Comparison of ENCODE assay signal across 8 cellular contexts in the genomic region with DNA sequence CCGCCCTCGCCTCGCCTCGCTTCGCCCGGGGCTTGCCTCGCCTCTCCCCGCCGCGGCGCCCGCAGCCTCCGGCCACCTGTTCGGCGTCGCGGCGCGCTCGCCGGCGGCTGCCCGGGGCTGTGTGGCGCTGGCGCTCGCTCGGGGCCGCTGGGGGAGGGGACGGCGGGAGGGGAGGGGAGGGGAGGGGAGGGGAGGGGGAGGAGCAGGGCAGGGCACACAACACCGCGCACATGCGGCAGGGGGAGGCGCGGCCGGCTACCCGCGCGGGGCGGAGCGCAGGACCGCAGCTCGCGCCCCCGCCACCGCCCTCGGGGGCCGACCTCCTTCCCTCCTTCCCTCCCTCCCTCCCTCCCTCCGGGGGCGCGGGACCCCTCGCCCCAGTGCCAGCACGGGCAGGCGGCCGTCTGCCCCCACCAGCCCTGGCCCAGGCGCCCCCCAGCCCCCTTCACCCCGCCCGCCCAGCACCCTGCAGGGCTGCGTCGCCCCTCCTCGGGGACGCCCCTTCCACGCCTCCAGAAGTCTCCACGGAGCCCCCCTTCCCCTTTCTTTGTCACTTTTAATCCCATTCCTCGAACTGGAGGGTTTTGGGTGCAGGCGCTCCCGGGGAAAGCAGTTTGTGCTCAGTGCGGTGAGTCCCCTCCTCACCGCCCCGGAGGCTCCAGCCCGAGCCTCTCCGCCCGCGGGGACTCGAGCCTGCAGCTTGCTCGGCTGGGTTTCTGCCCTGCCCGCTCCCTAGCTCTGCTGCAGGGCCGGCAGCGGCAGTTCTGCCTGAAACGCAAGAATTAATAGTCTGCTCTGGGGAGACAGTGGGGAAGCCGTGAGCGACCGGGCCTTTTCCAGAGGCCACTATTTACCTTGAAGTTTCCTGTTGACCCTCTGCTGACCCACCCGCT. TPM values are rescaled to one million over a fixed set of nuclear protein-coding genes. Genes with fewer than 3 reads are reported as not detected.
DNase-seq lines count a peak whose midpoint lies in the region; ATAC-seq, FAIRE-seq and TF ChIP-seq lines count a peak whose summit lies in the region.

Gene PARD3, minus strand, starts transcription at position 123 of the 893 bp plus-strand sequence. CDS start 301 bp downstream, outside the sequence.

- peak within 1 kb of the TSS; percentile 76 for H3K4me3 ChIP-seq in AG09309 (ENCODE audit: control insufficient read depth, low read depth, low read length)
- peak within 1 kb of the TSS; percentile 79 for H3K4me3 ChIP-seq in epithelial cell of esophagus (ENCODE audit: low read length)

- H3K4me1 Mint-ChIP-seq in T-cell (peaks cover 12 to 17% (median 16%) of the 10 kb centered on the region in 3 donors), mesothelial cell of epicardium (peaks cover 37% of the 10 kb centered on the region)

- H3K27ac Mint-ChIP-seq in T-cell (no peak within 1 kb of the TSS), mesothelial cell of epicardium (peak within 1 kb of the TSS; percentile 93)

- TF ChIP-seq CTCF in AG09309 (IDR thresholded peaks at IDR 0.05; ENCODE audit: control insufficient read depth, insufficient read depth, low read depth, low read length, missing control alignments) (no peak), epithelial cell of esophagus (IDR thresholded peaks at IDR 0.05; ENCODE audit: insufficient read depth, low read depth, low read length, missing control alignments) (no peak), mesothelial cell of epicardium (IDR thresholded peaks at IDR 0.05; ENCODE audit: unreplicated experiment) (no peak)

- DNase-seq in AG09309 (ENCODE audit: low read depth) (no peak), HTR-8/SVneo (ENCODE audit: insufficient read length, low spot score) (peak; percentile 91), T-cell (no peak), epithelial cell of esophagus (ENCODE audit: low read depth) (peak; percentile 62), mesothelial cell of epicardium (ENCODE audit: low spot score in 2 of 2, unreplicated experiment in 2 of 2) (peak; percentile 59 to 69), ureter (ENCODE audit: low spot score) (peak; percentile 70)

- H3K4me3 Mint-ChIP-seq in T-cell: peak within 1 kb of the TSS; percentile 59 to 76 (median 65)
- H3K4me3 Mint-ChIP-seq in mesothelial cell of epicardium: peak within 1 kb of the TSS; percentile 89

- H3K27me3 Mint-ChIP-seq in T-cell: peaks cover 31 to 65% of the 10 kb centered on the region in 2 donors
- H3K27me3 Mint-ChIP-seq in mesothelial cell of epicardium (ENCODE audit: low read depth): peaks cover 5% of the 10 kb centered on the region

- POLR2A ChIA-PET in T-cell (lab: Charles Lee): no interaction called here

- H3K9me3 Mint-ChIP-seq in T-cell: no peaks in the 10 kb centered on the region
- no peaks in the 10 kb centered on the region for H3K9me3 Mint-ChIP-seq in mesothelial cell of epicardium

- CTCF ChIA-PET in T-cell (lab: Charles Lee): no interaction called here

- ATAC-seq in T-cell (replicated peaks in 1 of 4) (peak in 3 of 4 experiments; percentile 15 to 51 (median 27)), HG03378 (IDR thresholded peaks at IDR 0.05; ENCODE audit: unreplicated experiment) (no peak)

- H3K36me3 Mint-ChIP-seq in T-cell (no peaks in the 10 kb centered on the region), mesothelial cell of epicardium (no peaks in the 10 kb centered on the region)

- peak; percentile 98 for FAIRE-seq in HTR-8/SVneo (lab: Jason Lieb, UNC)

- peak; percentile 44 for TF ChIP-seq POLR2A in GM18526 (IDR thresholded peaks at IDR 0.05; ENCODE audit: extremely low read depth, insufficient read length)

RNA-seq across cellular contexts. Expression of gene PARD3, which starts in this region (rescaled TPM):
- total RNA-seq in T-cell (under 1 TPM; 0.36 to 0.92 (median 0.65) TPM), mesothelial cell of epicardium (68.6 to 73.4 TPM (median 73.2 TPM) in 3 replicates), ureter (73.5 TPM)

Comparison
In these comparisons a context has a peak if more than half of its experiments do, and no peak if none do; other contexts are left out.
1. RNA of gene PARD3 (total RNA-seq): 73.5 TPM in ureter (single experiment) and 68.6 to 73.4 TPM in mesothelial cell of epicardium; 0.36 to 0.92 TPM in T-cell; every median in the first group is over 10 times any median in the second.
2. Peak in ATAC-seq in T-cell; RNA of the gene not detected or under 1 TPM.
3. DNase-seq: peak in HTR-8/SVneo (single experiment), epithelial cell of esophagus (single experiment), mesothelial cell of epicardium (2 of 2) and ureter (single experiment); none in AG09309 (single experiment) and T-cell (0 of 34).